In the genomic region with DNA sequence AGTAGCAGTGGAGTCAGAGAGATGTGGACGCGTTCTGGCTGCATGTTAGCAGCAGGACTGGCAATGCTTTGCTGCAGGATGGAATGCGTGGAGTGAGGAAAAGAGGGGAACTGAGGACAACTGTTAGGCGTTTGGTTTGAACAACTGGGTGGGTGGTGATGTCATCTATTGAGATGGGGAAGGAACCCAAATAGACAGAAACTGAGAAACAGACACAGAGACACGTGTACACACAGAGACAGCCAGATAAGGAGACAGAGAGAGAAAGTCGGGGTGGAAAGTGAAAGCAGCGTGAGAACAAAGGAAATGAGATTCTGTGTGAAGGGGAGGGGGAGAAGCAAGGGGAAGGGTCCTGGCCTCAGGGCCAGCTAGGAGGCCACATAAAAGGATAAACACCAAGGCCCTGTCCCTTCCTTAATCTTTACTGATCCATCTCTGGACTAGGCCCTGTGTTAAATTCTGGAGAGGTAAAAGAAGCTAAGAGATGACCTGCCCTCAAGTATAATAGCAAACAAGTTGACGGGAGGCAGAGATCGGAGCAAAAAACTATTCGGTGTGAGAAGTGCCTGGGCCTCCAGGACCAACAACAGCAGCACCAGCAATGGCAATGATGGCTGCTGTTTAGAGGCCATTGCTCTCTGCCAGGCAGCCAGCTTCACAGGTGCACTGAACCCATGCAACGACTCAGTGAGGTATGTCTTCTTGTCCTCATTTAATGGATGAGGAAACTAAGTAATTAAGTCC, we compare ENCODE assay signal across 10 cellular contexts. TPM values are rescaled to one million over a fixed set of nuclear protein-coding genes. Genes with fewer than 3 reads are reported as not detected.
DNase-seq lines count a peak whose midpoint lies in the region; ATAC-seq and TF ChIP-seq lines count a peak whose summit lies in the region.
"Had no signal": no experiment of that assay in that cellular context is flagged by ENCODE, and none has a peak within 500 bp of the region (broad histone marks: within the 10 kb centered on the region; RNA-seq: fewer than 3 reads in every experiment).

No MANE protein-coding gene starts in this region.

- H3K79me2 ChIP-seq in OCI-LY7 (ENCODE audit: insufficient read depth, low read depth, low read length): no peaks in the 10 kb centered on the region

- POLR2A ChIA-PET in OCI-LY7 (lab: Charles Lee): interaction anchor here (0.6 kb wide), 1 partner anchor 59 kb away, joined by 4 read pairs; no protein-coding TSS in a partner anchor

- DNase-seq in GM06990 (ENCODE audit: extremely low read depth, insufficient read length): peak; percentile 46
- peak; percentile 78 for DNase-seq in OCI-LY7 (ENCODE audit: low spot score)
- peak; percentile 57 for DNase-seq in medulla oblongata (ENCODE audit: extremely low spot score)
- no peak for DNase-seq in inferior parietal cortex (ENCODE audit: extremely low spot score)
- DNase-seq in NCI-H1930 (lab: John Stamatoyannopoulos, UW): no peak
- no peak for DNase-seq in EL
- no peak for DNase-seq in NCI-H2171 (lab: John Stamatoyannopoulos, UW)
- DNase-seq: immature natural killer cell, SK-N-SH had no signal

- H3K9me2 ChIP-seq in OCI-LY7 (ENCODE audit: insufficient read depth, low read length): no peaks in the 10 kb centered on the region
- H3K9me2 ChIP-seq: SK-N-SH had no signal

- no TSS peak for BruUV-seq in OCI-LY7 (replicated peaks; lab: Mats Ljungman, UMichigan)

- intact Hi-C loops in OCI-LY7 (cut with micrococcal nuclease; ENCODE audit: unreplicated experiment): loop anchor here (1.0 kb wide), 2 partner anchors 21 to 37 kb away; no protein-coding TSS in a partner anchor

- H3K4me2 ChIP-seq in OCI-LY7 (ENCODE audit: low read length): peak overlapping the region; percentile 59
- H3K4me2 ChIP-seq: SK-N-SH had no signal

- H3K9me3 ChIP-seq in OCI-LY7 (ENCODE audit: low read length): no peaks in the 10 kb centered on the region
- H3K9me3 ChIP-seq: SK-N-SH had no signal

- ATAC-seq in GM21447 (IDR thresholded peaks at IDR 0.05; ENCODE audit: unreplicated experiment): peak; percentile 82

- TF ChIP-seq CTCF in GM06990 (IDR thresholded peaks at IDR 0.05; ENCODE audit: insufficient read depth, low read length, poor library complexity, severe bottlenecking) (no peak), OCI-LY7 (conservative IDR thresholded peaks at IDR 0.05; ENCODE audit: low read length) (no peak)

- H3K4me3 ChIP-seq in GM06990 (replicated peaks; ENCODE audit: low read depth, low read length) (no peak overlapping the region), OCI-LY7 (ENCODE audit: low read depth, low read length, poor library complexity, severe bottlenecking) (peak overlapping the region; percentile 13)

- H3K36me3 ChIP-seq in GM06990 (ENCODE audit: control insufficient read depth, insufficient read depth, low read length) (no peaks in the 10 kb centered on the region), OCI-LY7 (ENCODE audit: insufficient read depth, low read length) (no peaks in the 10 kb centered on the region)

- H4K20me1 ChIP-seq in OCI-LY7 (ENCODE audit: insufficient read depth, low read length): no peaks in the 10 kb centered on the region

- H3K4me1 ChIP-seq in OCI-LY7 (ENCODE audit: insufficient read depth, low read length, poor library complexity, severe bottlenecking): peaks cover 48% of the 10 kb centered on the region

- CTCF ChIA-PET in OCI-LY7 (lab: Charles Lee; ENCODE audit: unreplicated experiment): no interaction called here

- peak overlapping the region; percentile 69 for H2AFZ ChIP-seq in OCI-LY7 (ENCODE audit: low read length)

- no peaks in the 10 kb centered on the region for H3K27me3 ChIP-seq in GM06990 (replicated peaks; ENCODE audit: control insufficient read depth, insufficient read depth, low read length)

- peak overlapping the region; percentile 63 for H3K27ac ChIP-seq in OCI-LY7 (ENCODE audit: low read depth, low read length, poor library complexity, severe bottlenecking)

RNA-seq across cellular contexts. Expression of a gene that starts 31.6 kb away (rescaled TPM):
- 0.18 and 0.25 TPM in 2 replicates for total RNA-seq in OCI-LY7 (2014; rRNA removed; shearing (Covaris generic))
- 0.13 and 0.19 TPM in 2 replicates for total RNA-seq in OCI-LY7 (2022)

Comparison
In these comparisons a context has a peak if more than half of its experiments do, and no peak if none do; other contexts are left out.
1. DNase-seq: peak in GM06990 (single experiment), OCI-LY7 (single experiment) and medulla oblongata (single experiment); none in inferior parietal cortex (single experiment), NCI-H1930 (0 of 2), EL (single experiment) and NCI-H2171 (single experiment).